2 cellular contexts compared by ENCODE assay signal in the genomic region with DNA sequence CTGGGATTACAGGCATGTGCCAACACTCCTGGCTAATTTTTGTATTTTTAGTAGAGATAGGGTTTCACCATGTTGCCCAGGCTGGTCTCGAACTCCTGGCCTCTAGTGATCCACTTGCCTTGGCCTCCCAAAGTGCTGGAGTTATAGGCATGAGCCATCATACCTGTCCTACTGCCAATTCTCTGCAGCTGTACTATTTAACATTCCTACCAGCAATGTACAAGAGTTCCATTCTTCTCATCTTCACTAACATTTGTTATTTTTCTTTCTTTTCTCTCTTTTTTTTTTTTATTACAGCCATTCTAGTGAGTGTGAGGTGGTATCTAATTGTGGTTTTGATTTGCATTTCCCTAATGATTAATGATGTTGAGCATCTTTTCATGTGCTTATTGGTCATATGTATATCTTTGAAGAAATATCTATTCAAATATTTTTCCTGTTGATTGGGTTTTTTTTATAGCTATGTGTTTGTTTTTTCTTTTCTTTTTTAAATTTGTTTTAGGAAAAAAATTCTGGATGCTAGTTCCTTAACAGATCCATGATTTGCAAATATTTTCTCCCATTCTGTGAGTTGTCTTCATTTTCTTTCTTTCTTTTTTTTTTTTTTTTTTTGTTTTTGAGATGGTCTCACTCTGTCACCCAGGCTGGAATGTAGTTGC.
TF ChIP-seq lines count a peak whose summit lies in the region.

No MANE protein-coding gene starts in this region.

TF ChIP-seq in GM23338, 12 proteins besides CTCF, POLR2A, EP300 and RAD21 (continues in another document):
- no peak for TF ChIP-seq JUNB (IDR thresholded peaks at IDR 0.05; ENCODE audit: unreplicated experiment)
- no peak for TF ChIP-seq ZNF331 (CRISPR knock-in tag; IDR thresholded peaks at IDR 0.05; ENCODE audit: low read depth)
- no peak for TF ChIP-seq NANOG (IDR thresholded peaks at IDR 0.05; ENCODE audit: borderline replicate concordance)
- TF ChIP-seq, protein P1, sequence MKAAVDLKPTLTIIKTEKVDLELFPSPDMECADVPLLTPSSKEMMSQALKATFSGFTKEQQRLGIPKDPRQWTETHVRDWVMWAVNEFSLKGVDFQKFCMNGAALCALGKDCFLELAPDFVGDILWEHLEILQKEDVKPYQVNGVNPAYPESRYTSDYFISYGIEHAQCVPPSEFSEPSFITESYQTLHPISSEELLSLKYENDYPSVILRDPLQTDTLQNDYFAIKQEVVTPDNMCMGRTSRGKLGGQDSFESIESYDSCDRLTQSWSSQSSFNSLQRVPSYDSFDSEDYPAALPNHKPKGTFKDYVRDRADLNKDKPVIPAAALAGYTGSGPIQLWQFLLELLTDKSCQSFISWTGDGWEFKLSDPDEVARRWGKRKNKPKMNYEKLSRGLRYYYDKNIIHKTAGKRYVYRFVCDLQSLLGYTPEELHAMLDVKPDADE (IDR thresholded peaks at IDR 0.05) = no peak
- no peak for TF ChIP-seq POLR2AphosphoS5 (IDR thresholded peaks at IDR 0.05; ENCODE audit: low read depth)
- no peak for TF ChIP-seq STAT1 (IDR thresholded peaks at IDR 0.05; ENCODE audit: unreplicated experiment)
- TF ChIP-seq, protein P2, sequence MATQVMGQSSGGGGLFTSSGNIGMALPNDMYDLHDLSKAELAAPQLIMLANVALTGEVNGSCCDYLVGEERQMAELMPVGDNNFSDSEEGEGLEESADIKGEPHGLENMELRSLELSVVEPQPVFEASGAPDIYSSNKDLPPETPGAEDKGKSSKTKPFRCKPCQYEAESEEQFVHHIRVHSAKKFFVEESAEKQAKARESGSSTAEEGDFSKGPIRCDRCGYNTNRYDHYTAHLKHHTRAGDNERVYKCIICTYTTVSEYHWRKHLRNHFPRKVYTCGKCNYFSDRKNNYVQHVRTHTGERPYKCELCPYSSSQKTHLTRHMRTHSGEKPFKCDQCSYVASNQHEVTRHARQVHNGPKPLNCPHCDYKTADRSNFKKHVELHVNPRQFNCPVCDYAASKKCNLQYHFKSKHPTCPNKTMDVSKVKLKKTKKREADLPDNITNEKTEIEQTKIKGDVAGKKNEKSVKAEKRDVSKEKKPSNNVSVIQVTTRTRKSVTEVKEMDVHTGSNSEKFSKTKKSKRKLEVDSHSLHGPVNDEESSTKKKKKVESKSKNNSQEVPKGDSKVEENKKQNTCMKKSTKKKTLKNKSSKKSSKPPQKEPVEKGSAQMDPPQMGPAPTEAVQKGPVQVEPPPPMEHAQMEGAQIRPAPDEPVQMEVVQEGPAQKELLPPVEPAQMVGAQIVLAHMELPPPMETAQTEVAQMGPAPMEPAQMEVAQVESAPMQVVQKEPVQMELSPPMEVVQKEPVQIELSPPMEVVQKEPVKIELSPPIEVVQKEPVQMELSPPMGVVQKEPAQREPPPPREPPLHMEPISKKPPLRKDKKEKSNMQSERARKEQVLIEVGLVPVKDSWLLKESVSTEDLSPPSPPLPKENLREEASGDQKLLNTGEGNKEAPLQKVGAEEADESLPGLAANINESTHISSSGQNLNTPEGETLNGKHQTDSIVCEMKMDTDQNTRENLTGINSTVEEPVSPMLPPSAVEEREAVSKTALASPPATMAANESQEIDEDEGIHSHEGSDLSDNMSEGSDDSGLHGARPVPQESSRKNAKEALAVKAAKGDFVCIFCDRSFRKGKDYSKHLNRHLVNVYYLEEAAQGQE (IDR thresholded peaks at IDR 0.05; ENCODE audit: unreplicated experiment) = no peak
- no peak for TF ChIP-seq CREB1 (CRISPR knock-in tag; IDR thresholded peaks at IDR 0.05; ENCODE audit: low read depth)

TF ChIP-seq in K562, 482 proteins besides CTCF, POLR2A, EP300 and RAD21:
- TF ChIP-seq IFI16 (CRISPR knock-in tag; IDR thresholded peaks at IDR 0.05) (no peak), ARID1B (IDR thresholded peaks at IDR 0.05) (no peak), KDM1A (IDR thresholded peaks at IDR 0.05) (no peak)
- TF ChIP-seq, protein P3, sequence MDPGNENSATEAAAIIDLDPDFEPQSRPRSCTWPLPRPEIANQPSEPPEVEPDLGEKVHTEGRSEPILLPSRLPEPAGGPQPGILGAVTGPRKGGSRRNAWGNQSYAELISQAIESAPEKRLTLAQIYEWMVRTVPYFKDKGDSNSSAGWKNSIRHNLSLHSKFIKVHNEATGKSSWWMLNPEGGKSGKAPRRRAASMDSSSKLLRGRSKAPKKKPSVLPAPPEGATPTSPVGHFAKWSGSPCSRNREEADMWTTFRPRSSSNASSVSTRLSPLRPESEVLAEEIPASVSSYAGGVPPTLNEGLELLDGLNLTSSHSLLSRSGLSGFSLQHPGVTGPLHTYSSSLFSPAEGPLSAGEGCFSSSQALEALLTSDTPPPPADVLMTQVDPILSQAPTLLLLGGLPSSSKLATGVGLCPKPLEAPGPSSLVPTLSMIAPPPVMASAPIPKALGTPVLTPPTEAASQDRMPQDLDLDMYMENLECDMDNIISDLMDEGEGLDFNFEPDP (CRISPR knock-in tag; IDR thresholded peaks at IDR 0.05) = no peak
